ENCODE assay signal across 19 cellular contexts in the genomic region with DNA sequence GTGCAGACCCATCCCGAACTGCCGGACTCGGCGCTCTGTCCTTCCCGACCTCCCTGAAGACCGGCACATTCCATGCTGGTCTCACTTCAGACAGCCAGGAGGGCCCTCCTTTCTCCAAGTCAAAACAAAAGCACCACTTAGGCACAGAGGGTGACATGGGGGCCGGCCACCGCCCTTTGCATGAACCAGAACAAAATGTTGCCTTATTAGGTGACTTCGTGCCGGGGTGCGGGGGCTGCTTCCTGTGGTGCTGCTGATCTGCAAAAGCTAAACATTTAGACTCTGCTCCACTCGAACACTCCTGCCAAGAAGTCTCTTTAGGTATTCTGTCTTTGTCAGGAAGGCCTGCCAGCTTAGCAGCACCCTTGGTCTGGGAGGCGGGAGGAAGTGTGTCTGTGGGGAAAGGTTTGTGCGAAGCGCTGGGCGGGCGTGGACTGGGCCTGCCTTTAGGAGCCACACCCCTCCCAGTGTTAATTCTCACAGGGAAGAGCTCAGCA.
DNase-seq lines count a peak whose midpoint lies in the region; ATAC-seq and TF ChIP-seq lines count a peak whose summit lies in the region.
"Had no signal": no experiment of that assay in that cellular context is flagged by ENCODE, and none has a peak within 500 bp of the region (broad histone marks: within the 10 kb centered on the region; RNA-seq: fewer than 3 reads in every experiment).

No MANE protein-coding gene starts in this region.

- H3K27ac Mint-ChIP-seq in WTC11: no peak overlapping the region
- H3K27ac Mint-ChIP-seq in mesothelial cell of epicardium: peak overlapping the region; percentile 61
- H3K27ac Mint-ChIP-seq: activated naive CD8-positive, alpha-beta T cell treated with anti-CD3 and anti-CD28 coated beads, Interleukin-2, amount 10 ng/mL, durations not matched to agents 7 days and 5 days; CD4-positive, alpha-beta T cell; stimulated activated naive CD8-positive, alpha-beta T cell treated with anti-CD3 and anti-CD28 coated beads, Interleukin-15, Interleukin-2, amounts not matched to agents 100 ng/mL and 50 ng/mL, for 24 hours had no signal

- H3K36me3 Mint-ChIP-seq in WTC11: no peaks in the 10 kb centered on the region
- no peaks in the 10 kb centered on the region for H3K36me3 Mint-ChIP-seq in mesothelial cell of epicardium
- H3K36me3 Mint-ChIP-seq: activated naive CD8-positive, alpha-beta T cell treated with anti-CD3 and anti-CD28 coated beads, Interleukin-2, amount 10 ng/mL, durations not matched to agents 7 days and 5 days had no signal

- no peaks in the 10 kb centered on the region for H3K27me3 ChIP-seq in tibial nerve

- H3K9me3 Mint-ChIP-seq in WTC11 (no peaks in the 10 kb centered on the region), mesothelial cell of epicardium (no peaks in the 10 kb centered on the region)
- H3K9me3 Mint-ChIP-seq: activated naive CD8-positive, alpha-beta T cell treated with anti-CD3 and anti-CD28 coated beads, Interleukin-2, amount 10 ng/mL, durations not matched to agents 7 days and 5 days; CD4-positive, alpha-beta T cell; stimulated activated naive CD8-positive, alpha-beta T cell treated with anti-CD3 and anti-CD28 coated beads, Interleukin-15, Interleukin-2, amounts not matched to agents 100 ng/mL and 50 ng/mL, for 24 hours had no signal

- H3K27ac ChIP-seq in tibial nerve: peak overlapping the region in 2 of 4 donors; percentile 11 to 43
- H3K27ac ChIP-seq: dorsolateral prefrontal cortex, KMS-11, VCaP had no signal

- POLR2A ChIA-PET in WTC11 (lab: Charles Lee) (no interaction called here), GM10248 (lab: Yijun Ruan, JAX) (no interaction called here)

- TF ChIP-seq EP300 in tibial nerve (IDR thresholded peaks at IDR 0.05): no peak

- peaks cover 0 to 41% (median 0%) of the 10 kb centered on the region in 4 donors for H3K4me1 ChIP-seq in tibial nerve

- CTCF ChIA-PET in WTC11 (lab: Charles Lee) (interaction anchor here (0.6 to 1.9 kb wide), 3 partner anchors 11 to 37 kb away, joined by 3 to 12 read pairs (median 3); no protein-coding TSS in a partner anchor), GM10248 (lab: Yijun Ruan, JAX) (no interaction called here)

- ATAC-seq in WTC11 (peak; percentile 60), HG03432 (IDR thresholded peaks at IDR 0.05; ENCODE audit: unreplicated experiment) (no peak)

- no peaks in the 10 kb centered on the region for H3K9me3 ChIP-seq in tibial nerve

- H3K4me1 Mint-ChIP-seq in WTC11: peaks cover 12% of the 10 kb centered on the region
- H3K4me1 Mint-ChIP-seq in mesothelial cell of epicardium: peaks cover 29% of the 10 kb centered on the region
- H3K4me1 Mint-ChIP-seq: activated naive CD8-positive, alpha-beta T cell treated with anti-CD3 and anti-CD28 coated beads, Interleukin-2, amount 10 ng/mL, durations not matched to agents 7 days and 5 days had no signal

- TF ChIP-seq POLR2A in tibial nerve (IDR thresholded peaks at IDR 0.05): no peak

- DNase-seq in WTC11 (ENCODE audit: low spot score) (no peak), fibroblast of villous mesenchyme (ENCODE audit: low read depth) (peak; percentile 1), mesothelial cell of epicardium (ENCODE audit: low spot score in 2 of 2, unreplicated experiment in 2 of 2) (peak in 1 of 2 experiments; percentile 62), tibial nerve (ENCODE audit: low spot score in 2 of 2) (peak; percentile 27 to 46), GM10248 (ENCODE audit: extremely low spot score) (no peak), superior temporal gyrus (ENCODE audit: extremely low spot score) (no peak), NAMALWA (ENCODE audit: low spot score) (no peak)
- DNase-seq: activated CD8-positive, alpha-beta memory T cell treated with anti-CD3 and anti-CD28 coated beads, Interleukin-2, amount 50 U/mL, for 48 hours; activated naive CD8-positive, alpha-beta T cell treated with anti-CD3 and anti-CD28 coated beads, Interleukin-2, amount 10 ng/mL, durations not matched to agents 7 days and 5 days; CD4-positive, alpha-beta T cell; dorsolateral prefrontal cortex; glutamatergic neuron; mammary epithelial cell; NCI-H187; stimulated activated CD4-positive, alpha-beta T cell treated with anti-CD3 and anti-CD28 coated beads, Interleukin-4, amount 100 ng/mL, for 1 hour had no signal

- H3K4me3 ChIP-seq in fibroblast of villous mesenchyme (ENCODE audit: low read depth, low read length) (no peak overlapping the region), tibial nerve (no peak overlapping the region)
- H3K4me3 ChIP-seq: dorsolateral prefrontal cortex had no signal

- no peaks in the 10 kb centered on the region for H3K36me3 ChIP-seq in tibial nerve

- TF ChIP-seq CTCF in WTC11 (IDR thresholded peaks at IDR 0.05): no peak
- TF ChIP-seq CTCF in fibroblast of villous mesenchyme (IDR thresholded peaks at IDR 0.05; ENCODE audit: insufficient read depth, low read depth, low read length): no peak
- no peak for TF ChIP-seq CTCF in mesothelial cell of epicardium (IDR thresholded peaks at IDR 0.05; ENCODE audit: unreplicated experiment)
- TF ChIP-seq CTCF in tibial nerve (IDR thresholded peaks at IDR 0.05): no peak
- TF ChIP-seq CTCF in GM10248 (IDR thresholded peaks at IDR 0.05; ENCODE audit: control extremely low read depth, extremely low read depth, low read depth, missing control alignments): no peak

- WGBS in tibial nerve, 2 donors: 40 to 48% methylated on average over 17 of the region's 17 CpGs

- H3K4me3 Mint-ChIP-seq in WTC11 (no peak overlapping the region), mesothelial cell of epicardium (no peak overlapping the region)
- H3K4me3 Mint-ChIP-seq: activated naive CD8-positive, alpha-beta T cell treated with anti-CD3 and anti-CD28 coated beads, Interleukin-2, amount 10 ng/mL, durations not matched to agents 7 days and 5 days; CD4-positive, alpha-beta T cell; stimulated activated naive CD8-positive, alpha-beta T cell treated with anti-CD3 and anti-CD28 coated beads, Interleukin-15, Interleukin-2, amounts not matched to agents 100 ng/mL and 50 ng/mL, for 24 hours had no signal

- H3K27me3 Mint-ChIP-seq in WTC11 (ENCODE audit: low read depth) (no peaks in the 10 kb centered on the region), mesothelial cell of epicardium (ENCODE audit: low read depth) (no peaks in the 10 kb centered on the region)
- H3K27me3 Mint-ChIP-seq: stimulated activated naive CD8-positive, alpha-beta T cell treated with anti-CD3 and anti-CD28 coated beads, Interleukin-15, Interleukin-2, amounts not matched to agents 100 ng/mL and 50 ng/mL, for 24 hours had no signal

TF ChIP-seq in WTC11, 78 proteins besides CTCF, POLR2A, EP300 and RAD21:
- TF ChIP-seq ZNF219 (CRISPR knock-in tag; IDR thresholded peaks at IDR 0.05; ENCODE audit: borderline replicate concordance): no peak
- TF ChIP-seq MAX (CRISPR knock-in tag; IDR thresholded peaks at IDR 0.05): 0 out of 2 replicates have a peak, but pooled peaks have one; percentile 17
- no peak for TF ChIP-seq TCF7 (CRISPR knock-in tag; IDR thresholded peaks at IDR 0.05; ENCODE audit: low read depth)
- no peak for TF ChIP-seq ATF1 (CRISPR knock-in tag; IDR thresholded peaks at IDR 0.05)
- TF ChIP-seq ERG (CRISPR knock-in tag; IDR thresholded peaks at IDR 0.05): no peak
- TF ChIP-seq ZNF232 (CRISPR knock-in tag; IDR thresholded peaks at IDR 0.05): no peak

Comparison
In these comparisons a context has a peak if more than half of its experiments do, and no peak if none do; other contexts are left out.
1. DNase-seq: peak in fibroblast of villous mesenchyme (single experiment) and tibial nerve (2 of 2); none in WTC11 (single experiment), GM10248 (single experiment), superior temporal gyrus (single experiment) and NAMALWA (single experiment).